In genomic region chr6:24391756-24392405, GRCh38 we compare ENCODE assay signal across 1 cellular context.
TF ChIP-seq lines count a peak whose summit lies in the region.

No MANE protein-coding gene starts in this region.

TF ChIP-seq in GM12878, 131 proteins besides CTCF, POLR2A, EP300 and RAD21 (continued from another document and continues in another):
- TF ChIP-seq PRDM15 (CRISPR knock-in tag; IDR thresholded peaks at IDR 0.05), result no peak
- no peak for TF ChIP-seq KAT2A (conservative IDR thresholded peaks at IDR 0.05; ENCODE audit: control insufficient read depth, low read depth, low read length)
- no peak for TF ChIP-seq FOXK2 (IDR thresholded peaks at IDR 0.05)
- TF ChIP-seq STAT1 (conservative IDR thresholded peaks at IDR 0.05), result no peak
- TF ChIP-seq ATF3 (IDR thresholded peaks at IDR 0.05; ENCODE audit: borderline replicate concordance, extremely low read depth, low read depth, low read length), result no peak
- TF ChIP-seq SREBF2 (IDR thresholded peaks at IDR 0.05; ENCODE audit: low read length), result no peak
- peak; percentile 18 for TF ChIP-seq BCL3 (IDR thresholded peaks at IDR 0.05; ENCODE audit: borderline replicate concordance, insufficient read depth, low read depth, low read length, poor library complexity, severe bottlenecking)
- TF ChIP-seq MTA3 (IDR thresholded peaks at IDR 0.05; ENCODE audit: borderline replicate concordance, low read length), result peak; percentile 64; the same call in 1 of the 2 replicates
- no peak for TF ChIP-seq BMI1 (IDR thresholded peaks at IDR 0.05; ENCODE audit: borderline replicate concordance)
- no peak for TF ChIP-seq PML (IDR thresholded peaks at IDR 0.05; ENCODE audit: low read length)
- no peak for TF ChIP-seq SIN3A (IDR thresholded peaks at IDR 0.05; ENCODE audit: low read depth, low read length)
- no peak for TF ChIP-seq NRF1 (conservative IDR thresholded peaks at IDR 0.05; ENCODE audit: low read depth, low read length)
- TF ChIP-seq NR2C1 (IDR thresholded peaks at IDR 0.05), result no peak
- no peak for TF ChIP-seq USF1 (IDR thresholded peaks at IDR 0.05; ENCODE audit: borderline replicate concordance, extremely low read length, insufficient read depth, low read depth, low read length)
- TF ChIP-seq HSF1 (IDR thresholded peaks at IDR 0.05; ENCODE audit: low read depth, low read length), result no peak
- no peak for TF ChIP-seq RCOR1 (conservative IDR thresholded peaks at IDR 0.05; ENCODE audit: low read depth, low read length)
- TF ChIP-seq TBL1XR1 (IDR thresholded peaks at IDR 0.05; ENCODE audit: low read depth, low read length), result no peak
- TF ChIP-seq CHD4 (IDR thresholded peaks at IDR 0.05), result no peak
- TF ChIP-seq BCL11A (IDR thresholded peaks at IDR 0.05; ENCODE audit: low read depth, low read length), result 0 out of 2 replicates have a peak, but pooled peaks have one; percentile 37
- no peak for TF ChIP-seq PAX5 (IDR thresholded peaks at IDR 0.05; ENCODE audit: borderline replicate concordance, low read depth, low read length)
- TF ChIP-seq WRNIP1 (IDR thresholded peaks at IDR 0.05; ENCODE audit: borderline replicate concordance, low read depth, low read length), result no peak
- TF ChIP-seq CBX3 (IDR thresholded peaks at IDR 0.05; ENCODE audit: borderline replicate concordance, low read depth), result no peak
- TF ChIP-seq HDAC6 (IDR thresholded peaks at IDR 0.05; ENCODE audit: unreplicated experiment), result no peak
- TF ChIP-seq ATF7 (IDR thresholded peaks at IDR 0.05; ENCODE audit: low read depth), result peak; percentile 55
- TF ChIP-seq ESRRA (IDR thresholded peaks at IDR 0.05; ENCODE audit: low read length), result no peak
- no peak for TF ChIP-seq SMAD1 (IDR thresholded peaks at IDR 0.05; ENCODE audit: low read depth, partially characterized antibody)
- no peak for TF ChIP-seq TCF12 (IDR thresholded peaks at IDR 0.05; ENCODE audit: low read depth, low read length)
- TF ChIP-seq YY1 (IDR thresholded peaks at IDR 0.05; ENCODE audit: low read depth, low read length), result peak; percentile 36; the same call in 1 of the 2 replicates
- no peak for TF ChIP-seq POLR2AphosphoS5 (IDR thresholded peaks at IDR 0.05; ENCODE audit: low read length)
- no peak for TF ChIP-seq CEBPZ (IDR thresholded peaks at IDR 0.05; ENCODE audit: low read depth, low read length)
- TF ChIP-seq CEBPB (IDR thresholded peaks at IDR 0.05; ENCODE audit: borderline replicate concordance in 1 of 2, low read depth in 2 of 2, low read length in 2 of 2), result no peak
- 0 out of 2 replicates have a peak, but pooled peaks have one; percentile 65 for TF ChIP-seq CBX5 (IDR thresholded peaks at IDR 0.05; ENCODE audit: low read depth)
- no peak for TF ChIP-seq SREBF1 (IDR thresholded peaks at IDR 0.05; ENCODE audit: low read length)
- peak; percentile 81 for TF ChIP-seq MTA2 (IDR thresholded peaks at IDR 0.05; ENCODE audit: low read depth)
- no peak for TF ChIP-seq MAX (IDR thresholded peaks at IDR 0.05; ENCODE audit: low read depth, low read length)
- peak; percentile 50; the same call in 1 of the 2 replicates for TF ChIP-seq ATF2 (IDR thresholded peaks at IDR 0.05; ENCODE audit: low read length)
- 0 out of 2 replicates have a peak, but pooled peaks have one; percentile 33 for TF ChIP-seq GATAD2B (conservative IDR thresholded peaks at IDR 0.05; ENCODE audit: low read depth)
- no peak for TF ChIP-seq RFX5 (IDR thresholded peaks at IDR 0.05; ENCODE audit: low read depth, low read length)
- no peak for TF ChIP-seq CHD2 (IDR thresholded peaks at IDR 0.05; ENCODE audit: borderline replicate concordance, low read depth, low read length)
- TF ChIP-seq PBX3 (IDR thresholded peaks at IDR 0.05; ENCODE audit: insufficient replicate concordance, low read depth, low read length), result no peak
- TF ChIP-seq ZZZ3 (IDR thresholded peaks at IDR 0.05; ENCODE audit: control insufficient read depth, insufficient read length, low read depth), result no peak
- no peak for TF ChIP-seq KDM1A (IDR thresholded peaks at IDR 0.05; ENCODE audit: borderline replicate concordance)
- no peak for TF ChIP-seq LARP7 (IDR thresholded peaks at IDR 0.05)
- TF ChIP-seq ZNF592 (IDR thresholded peaks at IDR 0.05), result no peak
- TF ChIP-seq USF2 (IDR thresholded peaks at IDR 0.05; ENCODE audit: borderline replicate concordance, low read depth, low read length), result no peak
